ENCODE assay signal across 12 cellular contexts in the genomic region with DNA sequence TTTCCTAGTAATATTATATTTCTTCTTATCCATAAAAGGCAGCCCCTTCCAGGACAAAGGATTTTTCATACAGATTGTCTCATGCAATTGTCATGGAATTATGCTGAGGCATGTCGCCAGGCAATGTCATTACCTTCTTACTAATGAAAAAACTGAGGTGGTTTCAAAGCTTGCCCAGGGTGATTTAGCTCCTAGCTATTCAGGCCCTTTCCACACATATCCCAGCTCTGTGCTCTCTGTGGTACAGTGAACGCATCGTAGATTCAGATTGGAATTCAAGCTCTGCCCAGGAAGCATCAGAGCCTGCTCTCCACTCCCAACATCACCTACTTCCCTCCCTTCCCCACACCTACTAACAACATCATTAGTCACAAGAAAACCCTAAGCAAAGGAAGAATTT.
DNase-seq lines count a peak whose midpoint lies in the region; ATAC-seq, FAIRE-seq and TF ChIP-seq lines count a peak whose summit lies in the region.
"Had no signal": no experiment of that assay in that cellular context is flagged by ENCODE, and none has a peak within 500 bp of the region (broad histone marks: within the 10 kb centered on the region; RNA-seq: fewer than 3 reads in every experiment).

No MANE protein-coding gene starts in this region.

- H3K79me1 ChIP-seq in mesenchymal stem cell (replicated peaks; ENCODE audit: low read length, poor library complexity, severe bottlenecking): peaks cover 29% of the 10 kb centered on the region

- TF ChIP-seq POLR2A in A549 (IDR thresholded peaks at IDR 0.05; ENCODE audit: low read length) (no peak), spleen (IDR thresholded peaks at IDR 0.05) (no peak), tibial nerve (IDR thresholded peaks at IDR 0.05) (no peak)

- H2AK5ac ChIP-seq in mesenchymal stem cell (ENCODE audit: low read length, severe bottlenecking): no peak overlapping the region

- H3K27me3 Mint-ChIP-seq in chondrocyte (ENCODE audit: low read depth): no peaks in the 10 kb centered on the region
- H3K27me3 Mint-ChIP-seq: brain; CD4-positive, CD25-positive, alpha-beta regulatory T cell had no signal

- H2BK12ac ChIP-seq in mesenchymal stem cell (ENCODE audit: low read length in 2 of 2): no peak overlapping the region

- CTCF ChIA-PET in A549 (lab: Yijun Ruan, JAX): interaction anchor here (1.1 to 1.5 kb wide), 3 partner anchors 13 to 379 kb away, joined by 3 to 6 read pairs (median 3); no protein-coding TSS in a partner anchor

- intact Hi-C loops in spleen (cut with DNase I; ENCODE audit: low total_unique reads): no loop called here

- H2BK15ac ChIP-seq in mesenchymal stem cell (ENCODE audit: low read depth, poor library complexity, severe bottlenecking): no peak overlapping the region

- H3K18ac ChIP-seq in mesenchymal stem cell (ENCODE audit: low read depth in 1 of 2, low read length in 2 of 2): no peak overlapping the region

- POLR2A ChIA-PET in A549 (lab: Yijun Ruan, JAX): no interaction called here

- no peak overlapping the region for H4K91ac ChIP-seq in mesenchymal stem cell (ENCODE audit: low read length)

- H2BK5ac ChIP-seq in mesenchymal stem cell (ENCODE audit: low read depth, low read length, poor library complexity, severe bottlenecking): no peak overlapping the region

- peak overlapping the region; percentile 92 for H3K27ac Mint-ChIP-seq in chondrocyte (ENCODE audit: unreplicated experiment)
- H3K27ac Mint-ChIP-seq: CD4-positive, CD25-positive, alpha-beta regulatory T cell had no signal

- no peak overlapping the region for H3K4me3 ChIP-seq in A549
- H3K4me3 ChIP-seq in HAP-1: no peak overlapping the region
- no peak overlapping the region for H3K4me3 ChIP-seq in mesenchymal stem cell (ENCODE audit: insufficient read depth in 1 of 2, low read depth in 1 of 2, low read length in 2 of 2)
- H3K4me3 ChIP-seq in spleen: no peak overlapping the region
- no peak overlapping the region for H3K4me3 ChIP-seq in tibial nerve
- H3K4me3 ChIP-seq: K562 had no signal

- peaks cover 2% of the 10 kb centered on the region for H3K36me3 Mint-ChIP-seq in chondrocyte (ENCODE audit: low read depth)
- H3K36me3 Mint-ChIP-seq: brain had no signal

- peak; percentile 47 to 55; a peak in 3 of 6 replicates for ATAC-seq in A549
- ATAC-seq: K562 had no signal

- H3K4me3 Mint-ChIP-seq in chondrocyte (ENCODE audit: unreplicated experiment): no peak overlapping the region
- H3K4me3 Mint-ChIP-seq: brain; CD4-positive, CD25-positive, alpha-beta regulatory T cell had no signal

- H3K27me3 ChIP-seq in HAP-1 (ENCODE audit: low read depth) (no peaks in the 10 kb centered on the region), mesenchymal stem cell (ENCODE audit: control insufficient read depth in 1 of 2, insufficient read depth in 1 of 2, low read length in 2 of 2) (no peaks in the 10 kb centered on the region), spleen (replicated peaks in 1 of 7) (no peaks in the 10 kb centered on the region), tibial nerve (no peaks in the 10 kb centered on the region)

- peaks cover 50% of the 10 kb centered on the region for H3K4me1 Mint-ChIP-seq in chondrocyte (ENCODE audit: low read depth)

- no peak overlapping the region for H4K8ac ChIP-seq in mesenchymal stem cell (ENCODE audit: low read length)

- TF ChIP-seq CTCF in A549 (IDR thresholded peaks at IDR 0.05): no peak
- TF ChIP-seq CTCF in chondrocyte (IDR thresholded peaks at IDR 0.05): no peak
- no peak for TF ChIP-seq CTCF in spleen (IDR thresholded peaks at IDR 0.05 in 8 of 11, conservative IDR thresholded peaks at IDR 0.05 in 3 of 11)
- no peak for TF ChIP-seq CTCF in tibial nerve (IDR thresholded peaks at IDR 0.05)

- H3K23ac ChIP-seq in mesenchymal stem cell (ENCODE audit: low read length in 2 of 2): no peak overlapping the region

- peak overlapping the region; percentile 53 for H3K4me2 ChIP-seq in A549
- no peak overlapping the region for H3K4me2 ChIP-seq in mesenchymal stem cell (ENCODE audit: low read length, poor library complexity, severe bottlenecking)

- H3K27ac ChIP-seq in A549: peak overlapping the region; percentile 64 to 89
- H3K27ac ChIP-seq in mesenchymal stem cell (ENCODE audit: low read length, poor library complexity, severe bottlenecking): peak overlapping the region; percentile 47
- no peak overlapping the region for H3K27ac ChIP-seq in spleen
- H3K27ac ChIP-seq in tibial nerve: no peak overlapping the region

- TF ChIP-seq RAD21 in A549 (conservative IDR thresholded peaks at IDR 0.05 in 1 of 2, IDR thresholded peaks at IDR 0.05 in 1 of 2): no peak

- H3K9me3 ChIP-seq in A549 (no peaks in the 10 kb centered on the region), HAP-1 (no peaks in the 10 kb centered on the region), mesenchymal stem cell (ENCODE audit: control insufficient read depth, low read length) (peaks cover 9% of the 10 kb centered on the region), spleen (peaks cover 0 to 12% (median 7%) of the 10 kb centered on the region in 8 donors), tibial nerve (peaks cover 0 to 8% (median 0%) of the 10 kb centered on the region in 4 donors)

- no peaks in the 10 kb centered on the region for H3K36me3 ChIP-seq in HAP-1 (replicated peaks)
- H3K36me3 ChIP-seq in mesenchymal stem cell (ENCODE audit: control insufficient read depth in 1 of 2, insufficient read depth in 2 of 2, low read depth in 1 of 2, low read length in 2 of 2): peaks cover 7 to 16% of the 10 kb centered on the region in 2 experiments
- peaks cover 0 to 16% (median 0%) of the 10 kb centered on the region in 6 donors for H3K36me3 ChIP-seq in spleen
- H3K36me3 ChIP-seq in tibial nerve: peaks cover 0 to 7% (median 0%) of the 10 kb centered on the region in 3 donors

- in situ Hi-C loops in HAP-1 (cut with MboI; ENCODE audit: low sequenced_read_pairs): no loop called here

- H2AFZ ChIP-seq in mesenchymal stem cell (ENCODE audit: low read depth, low read length): no peak overlapping the region

- no peaks in the 10 kb centered on the region for H3K9me3 Mint-ChIP-seq in chondrocyte (ENCODE audit: low read depth)
- H3K9me3 Mint-ChIP-seq: brain had no signal

- H3K4me1 ChIP-seq in A549: peaks cover 73% of the 10 kb centered on the region
- peaks cover 24% of the 10 kb centered on the region for H3K4me1 ChIP-seq in HAP-1
- peaks cover 5% of the 10 kb centered on the region for H3K4me1 ChIP-seq in mesenchymal stem cell (ENCODE audit: control insufficient read depth, insufficient read depth, low read depth, low read length)
- peaks cover 0 to 11% (median 4%) of the 10 kb centered on the region in 6 donors for H3K4me1 ChIP-seq in spleen
- H3K4me1 ChIP-seq in tibial nerve: peaks cover 0 to 3% (median 0%) of the 10 kb centered on the region in 4 donors

- peak overlapping the region; percentile 43 for H3K9ac ChIP-seq in mesenchymal stem cell (ENCODE audit: low read length)

- TF ChIP-seq EP300 in A549 (IDR thresholded peaks at IDR 0.05) (no peak), tibial nerve (IDR thresholded peaks at IDR 0.05) (no peak)

- FAIRE-seq in A549 (lab: Jason Lieb, UNC): no peak
- FAIRE-seq: K562 had no signal

- WGBS in A549 (ENCODE audit: missing lambda C conversion rate): 41% methylated on average over 3 of the region's 3 CpGs
- 91% methylated on average over 3 of the region's 3 CpGs for WGBS in mesenchymal stem cell
- 89 to 97% (median 93%) methylated on average over 3 of the region's 3 CpGs for WGBS in spleen, 5 donors
- 79 to 84% methylated on average over 3 of the region's 3 CpGs for WGBS in tibial nerve, 2 donors

- no peak for DNase-seq in A549 (ENCODE audit: low read depth in 1 of 2, low spot score in 1 of 2)
- DNase-seq in HAP-1 (ENCODE audit: low spot score in 2 of 2): peak; percentile 45 to 49
- DNase-seq in chondrocyte (ENCODE audit: low spot score): no peak
- no peak for DNase-seq in mesenchymal stem cell
- DNase-seq in spleen: no peak
- DNase-seq in tibial nerve (ENCODE audit: low spot score in 2 of 2): no peak
- no peak for DNase-seq in activated naive CD4-positive, alpha-beta T cell (lab: John Stamatoyannopoulos, UW)
- no peak for DNase-seq in RPMI8226
- DNase-seq: CD4-positive, CD25-positive, alpha-beta regulatory T cell; NCI-H524 had no signal

- no peak overlapping the region for H3K4ac ChIP-seq in mesenchymal stem cell (ENCODE audit: low read depth in 1 of 2, low read length in 2 of 2)

- H3K14ac ChIP-seq in mesenchymal stem cell (ENCODE audit: low read length in 2 of 2): no peak overlapping the region

- H2BK120ac ChIP-seq in mesenchymal stem cell (ENCODE audit: low read depth, low read length): no peak overlapping the region

TF ChIP-seq in A549, 52 proteins besides CTCF, POLR2A, EP300 and RAD21 (continues in another document):
- TF ChIP-seq, protein P1, sequence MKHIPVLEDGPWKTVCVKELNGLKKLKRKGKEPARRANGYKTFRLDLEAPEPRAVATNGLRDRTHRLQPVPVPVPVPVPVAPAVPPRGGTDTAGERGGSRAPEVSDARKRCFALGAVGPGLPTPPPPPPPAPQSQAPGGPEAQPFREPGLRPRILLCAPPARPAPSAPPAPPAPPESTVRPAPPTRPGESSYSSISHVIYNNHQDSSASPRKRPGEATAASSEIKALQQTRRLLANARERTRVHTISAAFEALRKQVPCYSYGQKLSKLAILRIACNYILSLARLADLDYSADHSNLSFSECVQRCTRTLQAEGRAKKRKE (CRISPR knock-in tag; IDR thresholded peaks at IDR 0.05; ENCODE audit: low read depth): no peak
- no peak for TF ChIP-seq NFE2L2 (conservative IDR thresholded peaks at IDR 0.05; ENCODE audit: low read length)
- TF ChIP-seq PHF8 (IDR thresholded peaks at IDR 0.05; ENCODE audit: borderline replicate concordance, low read depth): no peak
- TF ChIP-seq TFCP2L1 (CRISPR knock-in tag; IDR thresholded peaks at IDR 0.05): no peak
- TF ChIP-seq, protein P2, sequence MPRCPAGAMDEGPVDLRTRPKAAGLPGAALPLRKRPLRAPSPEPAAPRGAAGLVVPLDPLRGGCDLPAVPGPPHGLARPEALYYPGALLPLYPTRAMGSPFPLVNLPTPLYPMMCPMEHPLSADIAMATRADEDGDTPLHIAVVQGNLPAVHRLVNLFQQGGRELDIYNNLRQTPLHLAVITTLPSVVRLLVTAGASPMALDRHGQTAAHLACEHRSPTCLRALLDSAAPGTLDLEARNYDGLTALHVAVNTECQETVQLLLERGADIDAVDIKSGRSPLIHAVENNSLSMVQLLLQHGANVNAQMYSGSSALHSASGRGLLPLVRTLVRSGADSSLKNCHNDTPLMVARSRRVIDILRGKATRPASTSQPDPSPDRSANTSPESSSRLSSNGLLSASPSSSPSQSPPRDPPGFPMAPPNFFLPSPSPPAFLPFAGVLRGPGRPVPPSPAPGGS (IDR thresholded peaks at IDR 0.05): no peak
- no peak for TF ChIP-seq SMC3 (IDR thresholded peaks at IDR 0.05)
- TF ChIP-seq, protein P3, sequence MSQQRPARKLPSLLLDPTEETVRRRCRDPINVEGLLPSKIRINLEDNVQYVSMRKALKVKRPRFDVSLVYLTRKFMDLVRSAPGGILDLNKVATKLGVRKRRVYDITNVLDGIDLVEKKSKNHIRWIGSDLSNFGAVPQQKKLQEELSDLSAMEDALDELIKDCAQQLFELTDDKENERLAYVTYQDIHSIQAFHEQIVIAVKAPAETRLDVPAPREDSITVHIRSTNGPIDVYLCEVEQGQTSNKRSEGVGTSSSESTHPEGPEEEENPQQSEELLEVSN (IDR thresholded peaks at IDR 0.05; ENCODE audit: borderline replicate concordance, low read depth): no peak
- TF ChIP-seq ZC3H11A (IDR thresholded peaks at IDR 0.05): no peak
- no peak for TF ChIP-seq CBX2 (IDR thresholded peaks at IDR 0.05; ENCODE audit: borderline replicate concordance, low read depth)

Comparison
In these comparisons a context has a peak if more than half of its experiments do, and no peak if none do; other contexts are left out.
1. DNase-seq: peak in HAP-1 (2 of 2); none in A549 (0 of 2), chondrocyte (single experiment), mesenchymal stem cell (single experiment), spleen (single experiment), tibial nerve (0 of 2), activated naive CD4-positive, alpha-beta T cell (0 of 4) and RPMI8226 (single experiment).
2. H3K27ac ChIP-seq: peak in A549 (2 of 2) and mesenchymal stem cell (single experiment); none in spleen (0 of 8) and tibial nerve (0 of 4).